Comparison of ENCODE assay signal across 2 cellular contexts in the genomic region with DNA sequence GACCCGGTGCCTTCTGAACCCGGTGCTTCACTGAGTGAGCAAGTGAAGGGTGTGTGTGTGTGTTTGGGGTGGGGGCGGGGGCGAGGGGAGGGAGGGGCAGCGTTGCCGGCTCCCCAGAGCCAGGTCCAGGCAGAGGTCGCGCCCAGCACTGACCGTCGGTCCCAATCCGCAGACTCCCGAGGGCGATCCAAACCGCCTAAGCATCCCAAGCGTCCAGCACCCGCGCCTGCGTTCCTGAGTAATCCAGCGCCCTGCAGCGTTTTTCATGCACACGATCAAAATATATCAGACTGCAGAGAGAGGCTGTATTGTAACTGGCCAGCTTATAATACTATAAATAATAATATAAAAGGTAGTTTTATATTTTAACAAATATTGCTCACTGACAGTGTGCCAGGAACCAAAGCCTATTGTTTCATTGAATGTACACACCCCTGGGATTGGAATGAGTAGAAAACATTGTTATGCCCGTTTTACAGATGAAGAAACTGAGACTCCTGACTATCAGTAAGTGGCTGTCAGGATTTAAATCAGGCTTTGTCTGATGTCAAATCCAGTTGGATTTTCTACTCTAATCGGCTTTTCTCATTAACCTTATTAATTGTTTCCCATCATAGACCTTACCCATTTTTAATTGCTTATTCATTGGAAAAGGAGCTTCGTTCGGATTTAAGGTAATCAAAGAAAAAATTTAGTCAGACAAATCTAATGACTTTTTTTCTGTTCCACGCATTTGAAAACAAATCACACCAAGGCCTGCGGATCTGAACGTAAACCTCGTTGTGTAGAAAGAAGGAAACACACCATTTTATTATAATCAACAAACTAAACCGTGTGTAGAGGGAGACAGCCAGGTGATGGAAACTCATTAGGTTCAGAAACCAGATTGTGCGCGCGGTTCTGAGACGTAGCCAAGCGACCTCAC.
TF ChIP-seq lines count a peak whose summit lies in the region.

No MANE protein-coding gene starts in this region.

TF ChIP-seq in SK-N-SH, 30 proteins besides CTCF, POLR2A, EP300 and RAD21 (continued from another document):
- TF ChIP-seq TEAD4 (IDR thresholded peaks at IDR 0.05; ENCODE audit: borderline replicate concordance, insufficient read depth) (no peak), GATA2 (CRISPR knock-in tag; IDR thresholded peaks at IDR 0.05) (no peak), FOXM1 (IDR thresholded peaks at IDR 0.05; ENCODE audit: low read depth) (no peak), SMC3 (IDR thresholded peaks at IDR 0.05; ENCODE audit: low read depth, low read length) (no peak), MEF2A (IDR thresholded peaks at IDR 0.05; ENCODE audit: borderline replicate concordance, low read depth) (no peak), MAX (IDR thresholded peaks at IDR 0.05; ENCODE audit: low read depth) (no peak), PBX3 (IDR thresholded peaks at IDR 0.05) (no peak), FOSL2 (IDR thresholded peaks at IDR 0.05; ENCODE audit: borderline replicate concordance, low read depth) (no peak), TAF1 (IDR thresholded peaks at IDR 0.05; ENCODE audit: borderline replicate concordance, low read depth, low read length) (no peak), REST (IDR thresholded peaks at IDR 0.05; ENCODE audit: low read depth, low read length) (no peak)
- TF ChIP-seq, protein P1, sequence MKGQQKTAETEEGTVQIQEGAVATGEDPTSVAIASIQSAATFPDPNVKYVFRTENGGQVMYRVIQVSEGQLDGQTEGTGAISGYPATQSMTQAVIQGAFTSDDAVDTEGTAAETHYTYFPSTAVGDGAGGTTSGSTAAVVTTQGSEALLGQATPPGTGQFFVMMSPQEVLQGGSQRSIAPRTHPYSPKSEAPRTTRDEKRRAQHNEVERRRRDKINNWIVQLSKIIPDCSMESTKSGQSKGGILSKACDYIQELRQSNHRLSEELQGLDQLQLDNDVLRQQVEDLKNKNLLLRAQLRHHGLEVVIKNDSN (IDR thresholded peaks at IDR 0.05; ENCODE audit: borderline replicate concordance, low read depth) = no peak
TF ChIP-seq in SK-N-SH: peak in this region for 0.

TF ChIP-seq in SK-N-SH treated with all-trans-retinoic acid at 6 μM for 48 hours, 23 proteins besides CTCF, POLR2A, EP300 and RAD21 (continued from another document):
- TF ChIP-seq TSHZ2 (CRISPR knock-in tag; IDR thresholded peaks at IDR 0.05) (no peak), TOX (CRISPR knock-in tag; IDR thresholded peaks at IDR 0.05; ENCODE audit: borderline replicate concordance) (no peak)
